14 cellular contexts compared by ENCODE assay signal in the genomic region with DNA sequence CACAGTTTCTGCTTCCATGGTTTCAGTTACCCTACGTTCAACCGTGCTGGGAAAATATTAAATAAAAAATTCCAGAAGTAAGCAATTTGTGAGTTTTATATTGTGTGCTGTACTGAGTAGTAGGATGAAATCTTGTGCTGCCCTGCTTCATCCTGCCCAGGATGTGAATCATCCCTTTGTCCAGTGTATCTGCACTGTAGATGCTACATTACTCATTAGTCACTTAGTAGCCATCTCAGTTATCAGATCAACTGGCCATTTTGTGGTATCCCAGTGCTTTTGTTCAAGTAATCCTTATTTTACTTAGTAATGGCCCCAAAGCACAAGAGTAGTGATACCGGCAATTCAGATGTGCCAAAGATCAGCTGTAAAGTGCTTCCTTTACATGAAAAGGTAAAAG.
DNase-seq lines count a peak whose midpoint lies in the region; ATAC-seq, FAIRE-seq and TF ChIP-seq lines count a peak whose summit lies in the region.
"Had no signal": no experiment of that assay in that cellular context is flagged by ENCODE, and none has a peak within 500 bp of the region (broad histone marks: within the 10 kb centered on the region; RNA-seq: fewer than 3 reads in every experiment).

No MANE protein-coding gene starts in this region.

- no peak for FAIRE-seq in bronchial epithelial cell (lab: Jason Lieb, UNC)
- FAIRE-seq: kidney had no signal

- no peak for ATAC-seq in HG03159 (IDR thresholded peaks at IDR 0.05; ENCODE audit: unreplicated experiment)

- intact Hi-C loops in ovary (cut with DNase I) = no loop called here

- TF ChIP-seq POLR2A in ovary (IDR thresholded peaks at IDR 0.05) = no peak

- DNase-seq in AG09319 (ENCODE audit: extremely low read depth, low read depth) (peak; percentile 15), NCI-H226 (peak; percentile 89), bronchial epithelial cell (ENCODE audit: low read depth) (peak; percentile 91), kidney tubule cell (ENCODE audit: low spot score) (peak; percentile 93), ecto neural progenitor cell (ENCODE audit: low spot score) (no peak), ovary (no peak), activated gamma-delta T cell (lab: John Stamatoyannopoulos, UW) (no peak)
- DNase-seq: activated CD4-positive, alpha-beta memory T cell treated with anti-CD3 and anti-CD28 coated beads for 36 hours; activated naive CD8-positive, alpha-beta T cell treated with anti-CD3 and anti-CD28 coated beads for 36 hours; CD4-positive, CD25-positive, alpha-beta regulatory T cell; H9; kidney; NCI-H524 treated with DMSO at 0.1 percent for 48 hours had no signal

- no peak for TF ChIP-seq EP300 in ovary (IDR thresholded peaks at IDR 0.05)

- TF ChIP-seq CTCF in AG09319 (IDR thresholded peaks at IDR 0.05; ENCODE audit: low read depth, low read length) = no peak
- no peak for TF ChIP-seq CTCF in bronchial epithelial cell (IDR thresholded peaks at IDR 0.05; ENCODE audit: insufficient read depth, low read length, severe bottlenecking)
- TF ChIP-seq CTCF in ovary (IDR thresholded peaks at IDR 0.05) = no peak

- no peaks in the 10 kb centered on the region for H3K36me3 ChIP-seq in bronchial epithelial cell (ENCODE audit: control insufficient read depth, insufficient read depth, low read length)
- no peaks in the 10 kb centered on the region for H3K36me3 ChIP-seq in ovary

- no peaks in the 10 kb centered on the region for H3K4me1 ChIP-seq in ovary (ENCODE audit: insufficient read depth)

- H3K4me3 ChIP-seq in bronchial epithelial cell (ENCODE audit: low read depth, low read length) (no peak overlapping the region), ovary (no peak overlapping the region)

- WGBS in ovary, 3 donors = 85 to 94% (median 88%) methylated on average over 3 of the region's 3 CpGs

- no peak overlapping the region for H3K27ac ChIP-seq in ovary

- H3K9me3 ChIP-seq in ovary = no peaks in the 10 kb centered on the region

- H3K27me3 ChIP-seq in bronchial epithelial cell (ENCODE audit: control insufficient read depth, insufficient read depth, low read length) = no peaks in the 10 kb centered on the region
- H3K27me3 ChIP-seq in ovary = no peaks in the 10 kb centered on the region

Comparison
In these comparisons a context has a peak if more than half of its experiments do, and no peak if none do; other contexts are left out.
1. DNase-seq: peak in AG09319 (single experiment), NCI-H226 (single experiment), bronchial epithelial cell (single experiment) and kidney tubule cell (single experiment); none in ecto neural progenitor cell (single experiment), ovary (0 of 5) and activated gamma-delta T cell (single experiment).